In genomic region chr4:139453371-139454110, GRCh38 we compare ENCODE assay signal across 8 cellular contexts. TPM values are rescaled to one million over a fixed set of nuclear protein-coding genes. Genes with fewer than 3 reads are reported as not detected.
DNase-seq lines count a peak whose midpoint lies in the region; ATAC-seq and TF ChIP-seq lines count a peak whose summit lies in the region.

No MANE protein-coding gene starts in this region.

- TF ChIP-seq CTCF in brain microvascular endothelial cell (IDR thresholded peaks at IDR 0.05; ENCODE audit: low read depth, low read length, missing control alignments) (no peak), gastrocnemius medialis (IDR thresholded peaks at IDR 0.05 in 4 of 5, conservative IDR thresholded peaks at IDR 0.05 in 1 of 5) (peak in 2 of 5 experiments; percentile 6 to 9)

- peak overlapping the region; percentile 99 for H2AFZ ChIP-seq in ACC112 (ENCODE audit: low read length, unreplicated experiment)

- no CpG with 5 or more reads among the region's 76 CpGs for WGBS in iPS DF 6.9 (ENCODE audit: insufficient coverage, insufficient read length)

- H3K4me1 ChIP-seq in ACC112 (ENCODE audit: control insufficient read depth, insufficient read depth, low read length, unreplicated experiment) (peaks cover 31% of the 10 kb centered on the region), iPS DF 6.9 (ENCODE audit: control insufficient read depth, insufficient read depth, low read length) (no peaks in the 10 kb centered on the region; the same call in 1 of the 2 replicates), gastrocnemius medialis (peaks cover 30 to 38% of the 10 kb centered on the region in 2 donors)

- peaks cover 7% of the 10 kb centered on the region; the same call in 1 of the 2 replicates for H3K36me3 ChIP-seq in ACC112 (ENCODE audit: insufficient read depth, low read length)
- H3K36me3 ChIP-seq in brain microvascular endothelial cell (replicated peaks), result no peaks in the 10 kb centered on the region
- H3K36me3 ChIP-seq in iPS DF 6.9 (ENCODE audit: control insufficient read depth, insufficient read depth, low read length), result no peaks in the 10 kb centered on the region
- H3K36me3 ChIP-seq in gastrocnemius medialis, result no peaks in the 10 kb centered on the region

- ATAC-seq in GM18861 (IDR thresholded peaks at IDR 0.05; ENCODE audit: unreplicated experiment) (peak; percentile 90), HG03095 (IDR thresholded peaks at IDR 0.05; ENCODE audit: unreplicated experiment) (peak; percentile 88), gastrocnemius medialis (peak; percentile 95)

- intact Hi-C loops in gastrocnemius medialis (cut with DNase I; ENCODE audit: low total_unique reads), result loop anchor here (1.0 to 10.0 kb wide), 9 partner anchors 37 to 701 kb away; partner anchors contain the start of genes ELF2, MAML3 and NAA15

- H3K4me3 ChIP-seq in ACC112 (ENCODE audit: low read depth, low read length) (peak overlapping the region; percentile 99), brain microvascular endothelial cell (ENCODE audit: low read depth, low read length) (peak overlapping the region; percentile 99), iPS DF 6.9 (ENCODE audit: low read length) (peak overlapping the region; percentile 86), gastrocnemius medialis (peak overlapping the region; percentile 69 to 98 (median 80))

- no peak for TF ChIP-seq POLR2A in gastrocnemius medialis (IDR thresholded peaks at IDR 0.05)

- in situ Hi-C loops in brain microvascular endothelial cell (cut with HindIII; ENCODE audit: low pct_ligation_motif_present, low sequenced_read_pairs), result no loop called here
- in situ Hi-C loops in gastrocnemius medialis (cut with MboI; ENCODE audit: low sequenced_read_pairs in 4 of 4), result no loop called here

- H3K9me3 ChIP-seq in iPS DF 6.9 (ENCODE audit: control insufficient read depth, insufficient read depth, low read length) (no peaks in the 10 kb centered on the region), gastrocnemius medialis (no peaks in the 10 kb centered on the region)

- peak; percentile 50 for DNase-seq in NCI-H2107 treated with DMSO at 0.1 percent for 48 hours (lab: John Stamatoyannopoulos, UW; ENCODE audit: unreplicated experiment)
- DNase-seq in UCSD-AML1 (lab: John Stamatoyannopoulos, UW; ENCODE audit: unreplicated experiment), result peak; percentile 96
- peak; percentile 97 for DNase-seq in brain microvascular endothelial cell
- peak; percentile 85 for DNase-seq in iPS DF 6.9 (ENCODE audit: low read depth, low spot score)
- DNase-seq in gastrocnemius medialis, result peak; percentile 96

- H3K27ac ChIP-seq in ACC112 (ENCODE audit: low read depth, low read length) (peak overlapping the region; percentile 72), brain microvascular endothelial cell (peak overlapping the region; percentile 94), iPS DF 6.9 (ENCODE audit: low read length) (no peak overlapping the region), gastrocnemius medialis (peak overlapping the region; percentile 88 to 96 (median 95))

- H3K27me3 ChIP-seq in ACC112 (ENCODE audit: insufficient read depth, low read length) (no peaks in the 10 kb centered on the region), brain microvascular endothelial cell (replicated peaks) (no peaks in the 10 kb centered on the region), iPS DF 6.9 (ENCODE audit: control insufficient read depth, insufficient read depth, low read length) (no peaks in the 10 kb centered on the region), gastrocnemius medialis (no peaks in the 10 kb centered on the region)

- peaks cover 52% of the 10 kb centered on the region for H3K79me2 ChIP-seq in ACC112 (ENCODE audit: control insufficient read depth, insufficient read depth, low read length, unreplicated experiment)

RNA-seq across cellular contexts. Expression of gene RAB33B, which starts 0.4 kb away (rescaled TPM):
- total RNA-seq in gastrocnemius medialis, result 1 to 10 TPM; 3.3 to 7.5 (median 5.7) TPM
